ENCODE assay signal across 13 cellular contexts in the genomic region with DNA sequence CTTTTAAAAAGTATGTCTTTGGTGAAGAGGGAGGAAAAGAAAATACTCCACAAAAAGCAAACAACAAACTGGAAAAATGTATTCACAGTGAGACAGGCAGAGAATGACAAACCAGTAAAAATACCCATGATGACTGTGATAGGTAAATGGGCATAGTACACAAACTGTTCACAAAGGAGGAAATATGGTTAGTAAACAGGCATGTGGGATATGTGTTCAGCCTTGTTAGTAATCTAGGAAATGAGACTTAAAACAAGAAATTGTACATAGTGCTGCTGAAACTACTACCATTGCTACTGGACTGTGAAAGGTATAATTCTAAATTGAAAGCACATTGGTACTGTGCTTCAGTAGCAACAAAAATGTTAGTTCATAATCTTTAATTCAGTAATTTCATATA. TPM values are rescaled to one million over a fixed set of nuclear protein-coding genes. Genes with fewer than 3 reads are reported as not detected.
DNase-seq lines count a peak whose midpoint lies in the region; ATAC-seq and TF ChIP-seq lines count a peak whose summit lies in the region.
"Had no signal": no experiment of that assay in that cellular context is flagged by ENCODE, and none has a peak within 500 bp of the region (broad histone marks: within the 10 kb centered on the region; RNA-seq: fewer than 3 reads in every experiment).

No MANE protein-coding gene starts in this region.

- no peak overlapping the region for H3K4me3 ChIP-seq in LNCaP clone FGC (ENCODE audit: low read depth, low read length)
- H3K4me3 ChIP-seq: ascending aorta had no signal

- peak; percentile 31 for DNase-seq in LNCaP clone FGC (ENCODE audit: low read depth)
- no peak for DNase-seq in activated CD4-positive, CD25-positive, alpha-beta regulatory T cell (lab: John Stamatoyannopoulos, UW)
- DNase-seq in NAMALWA (ENCODE audit: low spot score) = no peak
- DNase-seq in NCI-H146 (lab: John Stamatoyannopoulos, UW) = no peak
- DNase-seq in A172 (ENCODE audit: low spot score) = no peak
- DNase-seq: activated CD8-positive, alpha-beta T cell treated with anti-CD3 and anti-CD28 coated beads, Interleukin-2, amount 10 ng/mL, durations not matched to agents 7 days and 5 days; CD8-positive, alpha-beta T cell; naive thymus-derived CD8-positive, alpha-beta T cell; NCI-H446 had no signal

- ATAC-seq in GM18511 (IDR thresholded peaks at IDR 0.05; ENCODE audit: unreplicated experiment) (peak; percentile 75), GM21360 (IDR thresholded peaks at IDR 0.05; ENCODE audit: unreplicated experiment) (peak; percentile 82), HG02970 (IDR thresholded peaks at IDR 0.05; ENCODE audit: low FRiP score, unreplicated experiment) (peak; percentile 44)
- ATAC-seq: activated CD8-positive, alpha-beta T cell treated with anti-CD3 and anti-CD28 coated beads, Interleukin-2, amount 10 ng/mL, durations not matched to agents 7 days and 5 days; CD8-positive, alpha-beta T cell; naive thymus-derived CD8-positive, alpha-beta T cell had no signal

- TF ChIP-seq CTCF in LNCaP clone FGC (IDR thresholded peaks at IDR 0.05; ENCODE audit: control insufficient read depth, extremely low read depth, insufficient read depth) = no peak

RNA-seq across cellular contexts. Expression of a gene that starts 50.1 kb away (rescaled TPM):
- total RNA-seq in A172 (2014; rRNA removed; shearing (Covaris generic)) = 9.5 and 11.0 TPM in 2 replicates
